8 cellular contexts compared by ENCODE assay signal in the genomic region with DNA sequence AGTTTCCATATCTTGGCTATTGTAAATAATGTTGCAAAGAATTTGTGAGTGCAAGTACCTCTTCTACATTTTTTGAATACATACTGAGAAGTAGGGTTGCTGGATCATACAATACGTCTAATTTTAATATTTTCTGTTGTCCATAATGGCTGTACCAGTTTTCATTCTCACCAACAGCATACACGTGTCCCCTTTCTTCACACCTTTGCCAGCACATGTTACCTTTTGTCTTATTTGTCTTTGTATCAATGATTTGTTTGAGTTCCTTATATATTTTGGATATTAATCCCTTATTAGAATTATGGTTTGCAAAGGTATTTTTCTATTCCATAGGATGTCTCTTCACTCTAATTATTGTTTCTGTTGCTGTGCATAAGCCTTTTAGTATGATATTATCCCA.
"Had no signal": no experiment of that assay in that cellular context is flagged by ENCODE, and none has a peak within 500 bp of the region (broad histone marks: within the 10 kb centered on the region; RNA-seq: fewer than 3 reads in every experiment).

No MANE protein-coding gene starts in this region.

- H3K4me3 ChIP-seq: GM12878 had no signal

- FAIRE-seq: G401.6, GM12878, GM12891, GM12892, GM18507, GM19239 had no signal

- DNase-seq: GDM1, GF-D8 had no signal

- ATAC-seq: GM12878 had no signal
